34 cellular contexts compared by ENCODE assay signal in genomic region chr16:11903906-11904305, GRCh38.
"Had no signal": no experiment of that assay in that cellular context is flagged by ENCODE, and none has a peak within 500 bp of the region (broad histone marks: within the 10 kb centered on the region; RNA-seq: fewer than 3 reads in every experiment).

No MANE protein-coding gene starts in this region.

- H3K27ac Mint-ChIP-seq: activated CD4-positive, alpha-beta memory T cell treated with anti-CD3 and anti-CD28 coated beads, Interleukin-2, amount 10 ng/mL, durations not matched to agents 7 days and 5 days; activated CD4-positive, alpha-beta T cell treated with anti-CD3 and anti-CD28 coated beads for 36 hours; activated CD8-positive, alpha-beta memory T cell treated with anti-CD3 and anti-CD28 coated beads, Interleukin-2, amount 10 ng/mL, durations not matched to agents 7 days and 5 days; activated naive CD4-positive, alpha-beta T cell treated with anti-CD3 and anti-CD28 coated beads, Interleukin-2, amount 50 U/mL, for 24 hours; activated T-helper 2 cell treated with anti-CD3 and anti-CD28 coated beads, Interferon-gamma antibody, Interleukin-2, Interleukin-4, amounts not matched to agents 10 μg/mL and 5 μg/mL and 100 μg/mL, durations not matched to agents 14 hours and 24 hours and 36 hours had no signal

- H3K9me3 Mint-ChIP-seq: activated CD4-positive, alpha-beta memory T cell treated with anti-CD3 and anti-CD28 coated beads, Interleukin-2, amount 10 ng/mL, durations not matched to agents 7 days and 5 days; activated naive CD4-positive, alpha-beta T cell treated with anti-CD3 and anti-CD28 coated beads, Interleukin-2, amount 50 U/mL, for 24 hours; activated T-helper 2 cell treated with anti-CD3 and anti-CD28 coated beads, Interferon-gamma antibody, Interleukin-2, Interleukin-4, amounts not matched to agents 10 μg/mL and 5 μg/mL and 100 μg/mL, durations not matched to agents 14 hours and 24 hours and 36 hours; WTC11 had no signal

- ATAC-seq: activated CD4-positive, alpha-beta T cell treated with anti-CD3 and anti-CD28 coated beads for 36 hours; activated CD4-positive, CD25-positive, alpha-beta regulatory T cell treated with anti-CD3 and anti-CD28 coated beads, Interleukin-2, amount 50 U/mL, for 24 hours; activated CD8-positive, alpha-beta memory T cell treated with anti-CD3 and anti-CD28 coated beads, Interleukin-2, amount 10 ng/mL, durations not matched to agents 7 days and 5 days; body of pancreas; WTC11 had no signal

- H3K4me3 Mint-ChIP-seq: activated CD4-positive, alpha-beta memory T cell treated with anti-CD3 and anti-CD28 coated beads, Interleukin-2, amount 10 ng/mL, durations not matched to agents 7 days and 5 days; activated CD4-positive, alpha-beta T cell treated with anti-CD3 and anti-CD28 coated beads for 36 hours; activated CD8-positive, alpha-beta memory T cell treated with anti-CD3 and anti-CD28 coated beads, Interleukin-2, amount 10 ng/mL, durations not matched to agents 7 days and 5 days; WTC11 had no signal

- DNase-seq: activated CD4-positive, alpha-beta memory T cell treated with anti-CD3 and anti-CD28 coated beads, Interleukin-2, amount 10 ng/mL, durations not matched to agents 7 days and 5 days; activated CD4-positive, alpha-beta T cell treated with anti-CD3 and anti-CD28 coated beads for 36 hours; activated CD4-positive, alpha-beta T cell treated with anti-CD3 and anti-CD28 coated beads, Interleukin-2, amount 50 U/mL, for 1 hour; activated CD8-positive, alpha-beta memory T cell treated with anti-CD3 and anti-CD28 coated beads for 24 hours; activated CD8-positive, alpha-beta memory T cell treated with anti-CD3 and anti-CD28 coated beads, Interleukin-2, amount 10 ng/mL, durations not matched to agents 7 days and 5 days; activated CD8-positive, alpha-beta memory T cell treated with anti-CD3 and anti-CD28 coated beads, Interleukin-2, amount 50 U/mL, for 48 hours; activated gamma-delta T cell; activated naive CD4-positive, alpha-beta T cell treated with Interleukin-2 at 50 U/mL for 16 hours; amniotic stem cell; body of pancreas; Karpas-422; MM.1S; MV-4-11; NCI-H1092; NCI-H146; NCI-H187; NCI-H2029 treated with DMSO at 0.1 percent for 48 hours; NCI-H2107; NCI-H2171; NCI-H510A; NCI-H526; NCI-H748 treated with DMSO at 0.1 percent for 48 hours; NK-92 treated with Interleukin-12 subunit alpha and Interleukin-12 subunit beta, amount 100 ng/mL, for 24 hours; PC-9; Right ventricle myocardium superior; SW 1271; T-helper 1 cell; T1000 had no signal

- H3K27me3 Mint-ChIP-seq: activated CD4-positive, alpha-beta memory T cell treated with anti-CD3 and anti-CD28 coated beads, Interleukin-2, amount 10 ng/mL, durations not matched to agents 7 days and 5 days; activated CD4-positive, alpha-beta T cell treated with anti-CD3 and anti-CD28 coated beads for 36 hours; activated CD8-positive, alpha-beta memory T cell treated with anti-CD3 and anti-CD28 coated beads, Interleukin-2, amount 10 ng/mL, durations not matched to agents 7 days and 5 days; activated naive CD4-positive, alpha-beta T cell treated with anti-CD3 and anti-CD28 coated beads, Interleukin-2, amount 50 U/mL, for 24 hours had no signal

- H3K9me3 ChIP-seq: body of pancreas, breast epithelium had no signal

- FAIRE-seq: astrocyte had no signal
